Comparison of ENCODE assay signal across 8 cellular contexts in the genomic region with DNA sequence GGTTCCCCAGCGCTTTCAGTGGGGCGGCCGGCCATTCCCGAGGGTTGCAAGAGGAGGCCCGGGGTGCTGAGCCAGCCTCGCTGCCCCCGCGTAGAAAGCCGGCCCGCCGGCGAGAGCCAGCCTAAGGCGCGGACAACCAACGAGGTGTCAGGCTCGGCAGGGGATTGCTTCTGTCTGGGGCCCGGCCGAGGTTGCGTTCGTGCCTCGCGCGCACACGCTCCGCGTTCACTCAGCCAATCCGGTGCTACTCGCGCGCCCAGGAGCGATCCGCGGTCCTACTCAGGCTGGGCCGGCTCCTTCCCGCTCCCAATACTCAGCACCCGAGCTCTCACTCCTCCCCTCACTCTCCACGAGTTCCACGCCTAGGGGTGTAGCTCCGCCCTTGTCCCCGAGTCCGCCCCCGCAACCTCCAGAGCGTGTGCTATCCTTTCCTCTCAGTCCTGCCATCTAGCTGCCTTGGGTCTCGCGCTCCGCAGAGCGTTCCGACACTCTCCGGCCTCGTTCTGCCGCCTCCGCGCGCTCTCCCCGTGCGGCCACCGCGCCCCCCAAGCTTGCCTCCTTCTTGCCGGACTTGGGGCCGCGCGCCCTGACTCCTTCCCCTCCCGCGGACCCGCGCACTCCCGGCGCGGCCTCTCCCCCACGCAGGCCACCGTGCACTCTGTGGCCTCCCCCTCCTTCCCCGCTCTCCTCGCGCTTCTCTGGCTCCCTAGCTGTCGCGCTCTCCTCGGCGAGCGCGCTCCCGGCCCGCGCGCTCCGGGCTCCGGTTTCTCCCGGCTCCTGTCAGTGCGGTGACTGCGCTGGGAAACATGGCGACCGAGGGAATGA. TPM values are rescaled to one million over a fixed set of nuclear protein-coding genes. Genes with fewer than 3 reads are reported as not detected.
DNase-seq lines count a peak whose midpoint lies in the region; ATAC-seq and TF ChIP-seq lines count a peak whose summit lies in the region.

A gene (plus strand): TSS at position 426 of the 825 bp plus-strand sequence.

- H4K20me1 ChIP-seq in OCI-LY3 (ENCODE audit: insufficient read depth, low read length) = peaks cover 33% of the 10 kb centered on the region

- H3K36me3 ChIP-seq in OCI-LY3 (replicated peaks; ENCODE audit: low read depth, low read length) = no peaks in the 10 kb centered on the region
- no peaks in the 10 kb centered on the region for H3K36me3 ChIP-seq in mucosa of descending colon (ENCODE audit: low read depth)

- H2AFZ ChIP-seq in OCI-LY3 (ENCODE audit: low read depth, low read length) = peak within 1 kb of the TSS; percentile 75; the same call in 1 of the 2 replicates

- H3K9me3 ChIP-seq in OCI-LY3 (ENCODE audit: insufficient read depth, low read length) = no peaks in the 10 kb centered on the region
- H3K9me3 ChIP-seq in mucosa of descending colon = no peaks in the 10 kb centered on the region

- intact Hi-C loops in mucosa of descending colon (cut with DNase I, micrococcal nuclease) = no loop called here

- peaks cover 10% of the 10 kb centered on the region for H3K4me1 ChIP-seq in OCI-LY3 (ENCODE audit: low read length)
- peaks cover 7% of the 10 kb centered on the region for H3K4me1 ChIP-seq in mucosa of descending colon (ENCODE audit: low read depth)

- DNase-seq in COR-L47 (lab: John Stamatoyannopoulos, UW) = peak; percentile 99
- peak; percentile 99 for DNase-seq in HT1080 (ENCODE audit: low read depth)
- peak; percentile 79 for DNase-seq in activated T-cell treated with anti-CD3 and anti-CD28 coated beads for 4 hours
- peak; percentile 100 for DNase-seq in epithelial cell of esophagus (ENCODE audit: low read depth)
- peak; percentile 95 to 97 (median 96) for DNase-seq in mucosa of descending colon
- DNase-seq in stimulated activated CD8-positive, alpha-beta memory T cell treated with anti-CD3 and anti-CD28 coated beads, Interleukin-4, amount 100 ng/mL, for 24 hours (ENCODE audit: low read depth) = peak; percentile 78

- H3K27me3 ChIP-seq in OCI-LY3 (ENCODE audit: low read depth, low read length) = no peaks in the 10 kb centered on the region

- H3K79me2 ChIP-seq in OCI-LY3 (ENCODE audit: low read length) = peaks cover 62% of the 10 kb centered on the region

- peak; percentile 89 for ATAC-seq in GM21360 (IDR thresholded peaks at IDR 0.05; ENCODE audit: unreplicated experiment)
- peak; percentile 95 for ATAC-seq in mucosa of descending colon

- peak within 1 kb of the TSS; percentile 89 for H3K4me2 ChIP-seq in OCI-LY3 (ENCODE audit: low read length)

- H3K27ac ChIP-seq in OCI-LY3 (ENCODE audit: low read length) = peak within 1 kb of the TSS; percentile 76

- H3K9ac ChIP-seq in OCI-LY3 (ENCODE audit: low read length) = peak within 1 kb of the TSS; percentile 93

- H3K4me3 ChIP-seq in OCI-LY3 (ENCODE audit: low read length) = peak within 1 kb of the TSS; percentile 81
- peak within 1 kb of the TSS; percentile 97 for H3K4me3 ChIP-seq in epithelial cell of esophagus (ENCODE audit: low read length)
- H3K4me3 ChIP-seq in mucosa of descending colon = peak within 1 kb of the TSS; percentile 67

- TF ChIP-seq CTCF in OCI-LY3 (IDR thresholded peaks at IDR 0.05; ENCODE audit: low read depth, low read length) = no peak
- TF ChIP-seq CTCF in epithelial cell of esophagus (IDR thresholded peaks at IDR 0.05; ENCODE audit: insufficient read depth, low read depth, low read length, missing control alignments) = peak; percentile 35
- peak; percentile 26 for TF ChIP-seq CTCF in mucosa of descending colon (IDR thresholded peaks at IDR 0.05)

RNA-seq across cellular contexts. Expression of the gene that starts here (rescaled TPM):
- total RNA-seq in HT1080 (2014; rRNA removed; shearing (Covaris generic)) = 11.6 and 13.4 TPM in 2 replicates
- 12.0 and 24.4 TPM in 2 replicates for polyA plus RNA-seq in HT1080 (2015; cell fraction: cytosol; rRNA removed)
- polyA plus RNA-seq in HT1080 (2015; cell fraction: nucleus; rRNA removed) = 29.5 and 39.4 TPM in 2 replicates
- total RNA-seq in mucosa of descending colon = 10 to 100 TPM; 32.8 to 57.0 (median 38.1) TPM

Comparison
In these comparisons a context has a peak if more than half of its experiments do, and no peak if none do; other contexts are left out.
1. Peak in every context shown above with its lines: DNase-seq, ATAC-seq, H3K4me3 ChIP-seq and H3K27ac ChIP-seq.